8 cellular contexts compared by ENCODE assay signal in the genomic region with DNA sequence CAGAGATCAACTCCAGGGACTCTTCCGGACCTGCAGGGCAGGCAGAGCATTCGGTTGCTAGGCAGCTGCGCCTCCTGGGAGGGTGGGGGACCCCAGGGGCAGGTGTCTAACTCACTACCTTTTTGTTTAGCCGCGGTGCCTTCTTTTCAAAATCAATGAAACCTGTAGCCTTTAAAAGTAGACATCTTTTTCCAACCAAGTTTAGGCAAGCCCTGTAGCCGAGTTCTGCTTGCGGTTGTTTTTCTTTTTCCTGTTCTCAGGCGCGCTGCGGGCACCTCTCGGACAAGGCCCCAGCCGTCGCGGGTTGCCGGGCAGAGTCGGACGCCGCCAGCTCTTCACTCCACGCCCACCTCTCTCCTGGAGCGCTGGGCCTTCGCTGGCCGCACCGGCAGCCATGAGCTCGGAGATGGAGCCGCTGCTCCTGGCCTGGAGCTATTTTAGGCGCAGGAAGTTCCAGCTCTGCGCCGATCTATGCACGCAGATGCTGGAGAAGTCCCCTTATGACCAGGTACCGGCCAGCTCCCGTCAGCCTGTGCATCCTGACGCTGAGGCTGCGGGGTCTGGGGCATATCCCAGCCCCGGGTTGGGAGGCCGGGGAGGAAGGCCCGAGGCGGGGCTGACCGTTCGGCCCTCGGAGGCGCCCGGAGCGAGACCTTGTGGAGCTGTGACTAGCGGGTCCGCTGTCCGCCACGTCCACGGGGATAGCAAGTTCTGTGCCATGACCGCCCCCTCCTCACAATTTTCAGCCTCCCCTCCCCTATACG. TPM values are rescaled to one million over a fixed set of nuclear protein-coding genes. Genes with fewer than 3 reads are reported as not detected.
DNase-seq lines count a peak whose midpoint lies in the region; ATAC-seq and TF ChIP-seq lines count a peak whose summit lies in the region.

TSS of gene TTC8 (plus strand) at position 338 of the 764 bp plus-strand sequence. CDS start at position 395, 57 bp downstream.

- peak within 1 kb of the TSS; percentile 73 for H3K4me3 ChIP-seq in smooth muscle cell

- H3K9me3 Mint-ChIP-seq in activated B cell treated with CpG ODN at 0.5 μM for 24 hours = no peaks in the 10 kb centered on the region
- H3K9me3 Mint-ChIP-seq in immature natural killer cell = no peaks in the 10 kb centered on the region

- H3K27ac Mint-ChIP-seq in activated B cell treated with CpG ODN at 0.5 μM for 24 hours (peak within 1 kb of the TSS; percentile 100), immature natural killer cell (peak within 1 kb of the TSS; percentile 93 to 99 (median 97))

- peak within 1 kb of the TSS; percentile 95 for H3K9ac ChIP-seq in smooth muscle cell (ENCODE audit: low read depth)

- in situ Hi-C loops in GM18951 (cut with MboI; ENCODE audit: low sequenced_read_pairs, unreplicated experiment) = no loop called here

- peaks cover 28% of the 10 kb centered on the region for H3K79me2 ChIP-seq in smooth muscle cell (ENCODE audit: low read depth)

- peaks cover 11% of the 10 kb centered on the region for H3K27me3 Mint-ChIP-seq in activated B cell treated with CpG ODN at 0.5 μM for 24 hours
- peaks cover 6 to 10% (median 7%) of the 10 kb centered on the region in 3 donors for H3K27me3 Mint-ChIP-seq in immature natural killer cell (ENCODE audit: low read depth in 3 of 3)

- peak within 1 kb of the TSS; percentile 96 for H3K27ac ChIP-seq in smooth muscle cell (ENCODE audit: low read depth)

- intact Hi-C loops in activated B cell treated with CpG ODN at 0.5 μM for 24 hours (cut with micrococcal nuclease) = loop anchor here (1.0 to 10.0 kb wide), 9 partner anchors 32 to 1934 kb away; partner anchors contain the start of genes CALM1, EML5, GPR65 and PSMC1

- peaks cover 13% of the 10 kb centered on the region for H3K4me1 ChIP-seq in smooth muscle cell (ENCODE audit: low read depth)

- peak within 1 kb of the TSS; percentile 97 for H3K4me2 ChIP-seq in smooth muscle cell

- H3K9me3 ChIP-seq in smooth muscle cell (replicated peaks; ENCODE audit: low read depth) = no peaks in the 10 kb centered on the region

- no peaks in the 10 kb centered on the region for H4K20me1 ChIP-seq in smooth muscle cell (ENCODE audit: low read depth)

- peak within 1 kb of the TSS; percentile 88 for H3K4me3 Mint-ChIP-seq in activated B cell treated with CpG ODN at 0.5 μM for 24 hours
- H3K4me3 Mint-ChIP-seq in immature natural killer cell = peak within 1 kb of the TSS; percentile 83 to 96 (median 94)

- peaks cover 3% of the 10 kb centered on the region for H3F3A ChIP-seq in smooth muscle cell (ENCODE audit: low read depth)

- H2AFZ ChIP-seq in smooth muscle cell (ENCODE audit: low read depth) = peak within 1 kb of the TSS; percentile 100

- under 1% methylated on average over 49 of the region's 50 CpGs for WGBS in smooth muscle cell (ENCODE audit: low lambda C conversion rate)

- H3K4me1 Mint-ChIP-seq in activated B cell treated with CpG ODN at 0.5 μM for 24 hours (peaks cover 14% of the 10 kb centered on the region), immature natural killer cell (peaks cover 14 to 18% of the 10 kb centered on the region in 2 donors)

- TF ChIP-seq CTCF in activated B cell treated with CpG ODN at 0.5 μM for 24 hours (IDR thresholded peaks at IDR 0.05) = no peak
- TF ChIP-seq CTCF in smooth muscle cell (IDR thresholded peaks at IDR 0.05; ENCODE audit: borderline replicate concordance, insufficient read depth, poor library complexity, severe bottlenecking) = no peak

- peak; percentile 59 for TF ChIP-seq POLR2A in GM18951 (IDR thresholded peaks at IDR 0.05; ENCODE audit: extremely low read depth, insufficient read depth, insufficient read length)

- no peaks in the 10 kb centered on the region for H3K36me3 ChIP-seq in smooth muscle cell (ENCODE audit: low read depth)

- POLR2A ChIA-PET in activated B cell treated with CpG ODN at 0.5 μM for 24 hours (lab: Charles Lee) = interaction anchor here (0.5 to 1.5 kb wide), 5 partner anchors 32 to 1558 kb away, joined by 3 to 8 read pairs (median 5); partner anchors contain the start of genes EML5 and PSMC1

- ATAC-seq in HG03175 (IDR thresholded peaks at IDR 0.05; ENCODE audit: unreplicated experiment) = peak; percentile 98
- ATAC-seq in activated B cell treated with CpG ODN at 0.5 μM for 24 hours (ENCODE audit: low read depth) = peak; percentile 97

- H3K36me3 Mint-ChIP-seq in activated B cell treated with CpG ODN at 0.5 μM for 24 hours (ENCODE audit: low read depth) (no peaks in the 10 kb centered on the region), immature natural killer cell (no peaks in the 10 kb centered on the region)

- peak; percentile 90 for DNase-seq in AG08396 (ENCODE audit: low spot score)
- peak; percentile 83 for DNase-seq in NCI-H226
- peak; percentile 77 for DNase-seq in activated B cell treated with CpG ODN at 0.5 μM for 24 hours
- DNase-seq in central memory CD4-positive, alpha-beta T cell = peak; percentile 86
- DNase-seq in immature natural killer cell = peak; percentile 88 to 91 (median 90)
- DNase-seq in smooth muscle cell (lab: John Stamatoyannopoulos, UW; ENCODE audit: unreplicated experiment) = peak; percentile 65

- H3K27me3 ChIP-seq in smooth muscle cell (ENCODE audit: low read depth) = no peaks in the 10 kb centered on the region

- CTCF ChIA-PET in activated B cell treated with CpG ODN at 0.5 μM for 24 hours (lab: Charles Lee) = interaction anchor here (1.1 to 3.0 kb wide), 2 partner anchors 32 to 157 kb away, joined by 4 to 9 read pairs; partner anchors contain the start of gene EML5

RNA-seq across cellular contexts. Expression of gene TTC8, which starts in this region (rescaled TPM):
- total RNA-seq in activated B cell treated with CpG ODN at 0.5 μM for 24 hours = 4.8 and 6.0 TPM in 2 replicates
- 1 to 10 TPM in 2 of 3 donors, not detected in 1; 1.6 to 2.8 TPM for polyA plus RNA-seq in immature natural killer cell
- total RNA-seq in smooth muscle cell = 35.9 and 58.9 TPM in 2 replicates
- polyA plus RNA-seq in smooth muscle cell = 14.5 and 20.0 TPM in 2 replicates

Comparison
In these comparisons a context has a peak if more than half of its experiments do, and no peak if none do; other contexts are left out.
1. Peak in every context shown above with its lines: DNase-seq, ATAC-seq, H3K4me3 ChIP-seq and H3K27ac ChIP-seq.